Comparison of ENCODE assay signal across 9 cellular contexts in genomic region chr1:198179556-198179981, GRCh38. TPM values are rescaled to one million over a fixed set of nuclear protein-coding genes. Genes with fewer than 3 reads are reported as not detected.
A peak's percentile ranks its signal among the peaks of the same experiment; 100 is the strongest.
DNase-seq lines count a peak whose midpoint lies in the region; ATAC-seq and TF ChIP-seq lines count a peak whose summit lies in the region.
"Had no signal": no experiment of that assay in that cellular context is flagged by ENCODE, and none has a peak within 500 bp of the region (broad histone marks: within the 10 kb centered on the region; RNA-seq: fewer than 3 reads in every experiment).

No MANE protein-coding gene starts in this region.

- TF ChIP-seq EP300 in sigmoid colon (IDR thresholded peaks at IDR 0.05), result no peak

- no peak for TF ChIP-seq POLR2A in vagina (IDR thresholded peaks at IDR 0.05)
- no peak for TF ChIP-seq POLR2A in sigmoid colon (IDR thresholded peaks at IDR 0.05)

- no peaks in the 10 kb centered on the region for H3K27me3 Mint-ChIP-seq in activated T-cell treated with anti-CD3 and anti-CD28 coated beads, Interleukin-2, amount 50 U/mL, for 4 hours (ENCODE audit: low read depth)
- H3K27me3 Mint-ChIP-seq in stimulated activated naive CD8-positive, alpha-beta T cell treated with anti-CD3 and anti-CD28 coated beads, Interleukin-15, Interleukin-2, amounts not matched to agents 100 ng/mL and 50 ng/mL, for 24 hours, result no peaks in the 10 kb centered on the region

- H3K9me3 ChIP-seq in vagina (no peaks in the 10 kb centered on the region), sigmoid colon (no peaks in the 10 kb centered on the region)

- no peak overlapping the region for H3K4me3 ChIP-seq in choroid plexus epithelial cell (ENCODE audit: low read depth, low read length)
- no peak overlapping the region for H3K4me3 ChIP-seq in vagina
- no peak overlapping the region for H3K4me3 ChIP-seq in sigmoid colon

- ATAC-seq in activated T-cell treated with anti-CD3 and anti-CD28 coated beads, Interleukin-2, amount 50 U/mL, for 4 hours, result peak; percentile 20 to 31

- no peaks in the 10 kb centered on the region for H3K36me3 ChIP-seq in vagina
- no peaks in the 10 kb centered on the region for H3K36me3 ChIP-seq in sigmoid colon

- 20 to 21% methylated on average over 2 of the region's 2 CpGs for WGBS in sigmoid colon, 2 donors

- H3K4me1 Mint-ChIP-seq in activated T-cell treated with anti-CD3 and anti-CD28 coated beads, Interleukin-2, amount 50 U/mL, for 4 hours (ENCODE audit: low read depth), result peaks cover 87% of the 10 kb centered on the region
- H3K4me1 Mint-ChIP-seq in stimulated activated naive CD8-positive, alpha-beta T cell treated with anti-CD3 and anti-CD28 coated beads, Interleukin-15, Interleukin-2, amounts not matched to agents 100 ng/mL and 50 ng/mL, for 24 hours (ENCODE audit: low read depth), result peaks cover 95% of the 10 kb centered on the region
- H3K4me1 Mint-ChIP-seq: neural crest cell had no signal

- H3K27me3 ChIP-seq in vagina (no peaks in the 10 kb centered on the region), sigmoid colon (no peaks in the 10 kb centered on the region)

- H3K4me1 ChIP-seq in vagina, result peaks cover 72% of the 10 kb centered on the region
- H3K4me1 ChIP-seq in sigmoid colon, result peaks cover 0 to 50% (median 33%) of the 10 kb centered on the region in 4 donors

- no peak for DNase-seq in activated T-cell treated with anti-CD3 and anti-CD28 coated beads, Interleukin-2, amount 50 U/mL, for 4 hours
- DNase-seq in activated T-cell treated with anti-CD3 and anti-CD28 coated beads for 4 hours (no peak), M059J (ENCODE audit: low read depth) (peak; percentile 93), choroid plexus epithelial cell (ENCODE audit: low read depth) (peak; percentile 69), vagina (ENCODE audit: extremely low spot score in 2 of 2) (no peak), hepatic stellate cell (ENCODE audit: low spot score) (no peak), sigmoid colon (no peak)

- H3K4me3 Mint-ChIP-seq in activated T-cell treated with anti-CD3 and anti-CD28 coated beads, Interleukin-2, amount 50 U/mL, for 4 hours, result peak overlapping the region; percentile 4
- H3K4me3 Mint-ChIP-seq in stimulated activated naive CD8-positive, alpha-beta T cell treated with anti-CD3 and anti-CD28 coated beads, Interleukin-15, Interleukin-2, amounts not matched to agents 100 ng/mL and 50 ng/mL, for 24 hours, result peak overlapping the region; percentile 62
- H3K4me3 Mint-ChIP-seq: neural crest cell had no signal

- intact Hi-C loops in vagina (cut with DNase I) (no loop called here), sigmoid colon (cut with DNase I) (no loop called here)

- peaks cover 4% of the 10 kb centered on the region for H3K9me3 Mint-ChIP-seq in activated T-cell treated with anti-CD3 and anti-CD28 coated beads, Interleukin-2, amount 50 U/mL, for 4 hours
- no peaks in the 10 kb centered on the region for H3K9me3 Mint-ChIP-seq in stimulated activated naive CD8-positive, alpha-beta T cell treated with anti-CD3 and anti-CD28 coated beads, Interleukin-15, Interleukin-2, amounts not matched to agents 100 ng/mL and 50 ng/mL, for 24 hours
- H3K9me3 Mint-ChIP-seq: neural crest cell had no signal

- H3K27ac ChIP-seq in vagina, result no peak overlapping the region
- H3K27ac ChIP-seq in sigmoid colon, result no peak overlapping the region

- peaks cover 4% of the 10 kb centered on the region for H3K36me3 Mint-ChIP-seq in activated T-cell treated with anti-CD3 and anti-CD28 coated beads, Interleukin-2, amount 50 U/mL, for 4 hours (ENCODE audit: insufficient read depth)
- H3K36me3 Mint-ChIP-seq in stimulated activated naive CD8-positive, alpha-beta T cell treated with anti-CD3 and anti-CD28 coated beads, Interleukin-15, Interleukin-2, amounts not matched to agents 100 ng/mL and 50 ng/mL, for 24 hours (ENCODE audit: low read depth), result peaks cover 5% of the 10 kb centered on the region

- TF ChIP-seq CTCF in choroid plexus epithelial cell (conservative IDR thresholded peaks at IDR 0.05; ENCODE audit: low read depth, low read length) (no peak), vagina (IDR thresholded peaks at IDR 0.05) (no peak), sigmoid colon (IDR thresholded peaks at IDR 0.05) (no peak)

- H3K27ac Mint-ChIP-seq in stimulated activated naive CD8-positive, alpha-beta T cell treated with anti-CD3 and anti-CD28 coated beads, Interleukin-15, Interleukin-2, amounts not matched to agents 100 ng/mL and 50 ng/mL, for 24 hours, result peak overlapping the region; percentile 90

RNA-seq across cellular contexts. Expression of gene NEK7, which starts 22.8 kb away (rescaled TPM):
- 10 to 100 TPM; 62.3 to 72.1 (median 62.9) TPM for total RNA-seq in activated T-cell treated with anti-CD3 and anti-CD28 coated beads, Interleukin-2, amount 50 U/mL, for 4 hours
- total RNA-seq in M059J (2014; rRNA removed; shearing (Covaris generic)), result 181 and 192 TPM in 2 replicates
- total RNA-seq in vagina (99.4 TPM), sigmoid colon (100 to 1,000 TPM; 171 to 312 (median 199) TPM)
- polyA plus RNA-seq in sigmoid colon, result 10 to 100 TPM; 15.2 to 39.0 (median 26.1) TPM

Comparison
In these comparisons a context has a peak if more than half of its experiments do, and no peak if none do; other contexts are left out.
1. DNase-seq: peak in M059J (single experiment) and choroid plexus epithelial cell (single experiment); none in activated T-cell treated with anti-CD3 and anti-CD28 coated beads, Interleukin-2, amount 50 U/mL, for 4 hours (single experiment), activated T-cell treated with anti-CD3 and anti-CD28 coated beads for 4 hours (single experiment), vagina (0 of 2), hepatic stellate cell (single experiment) and sigmoid colon (single experiment).